In the genomic region with DNA sequence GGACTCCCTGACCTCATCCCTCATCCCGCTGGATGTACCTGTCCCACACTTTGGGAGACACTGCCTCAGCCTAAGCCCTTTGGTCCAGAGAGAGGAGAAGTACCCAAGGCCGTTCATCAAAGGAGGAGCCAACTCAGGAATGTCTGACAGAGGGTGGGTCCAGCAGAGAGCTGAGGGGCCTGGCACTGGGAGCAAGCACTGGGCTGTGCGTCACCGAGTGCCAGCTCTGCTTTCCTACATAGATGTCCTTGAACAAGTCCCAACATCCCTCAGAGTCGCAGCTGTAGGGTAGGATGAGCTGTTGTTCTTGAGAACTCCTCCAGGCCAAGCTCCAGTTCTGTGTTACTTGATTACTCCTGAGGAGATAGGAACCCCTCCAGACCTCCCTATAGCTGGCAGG, we compare ENCODE assay signal across 1 cellular context.
TF ChIP-seq lines count a peak whose summit lies in the region.

No MANE protein-coding gene starts in this region.

TF ChIP-seq in GM23338, 12 proteins besides CTCF, POLR2A, EP300 and RAD21 (continued from another document):
- TF ChIP-seq EZH2 (IDR thresholded peaks at IDR 0.05; ENCODE audit: low read depth, unreplicated experiment), result no peak
- no peak for TF ChIP-seq ZNF114 (CRISPR knock-in tag; IDR thresholded peaks at IDR 0.05)
